In the genomic region with DNA sequence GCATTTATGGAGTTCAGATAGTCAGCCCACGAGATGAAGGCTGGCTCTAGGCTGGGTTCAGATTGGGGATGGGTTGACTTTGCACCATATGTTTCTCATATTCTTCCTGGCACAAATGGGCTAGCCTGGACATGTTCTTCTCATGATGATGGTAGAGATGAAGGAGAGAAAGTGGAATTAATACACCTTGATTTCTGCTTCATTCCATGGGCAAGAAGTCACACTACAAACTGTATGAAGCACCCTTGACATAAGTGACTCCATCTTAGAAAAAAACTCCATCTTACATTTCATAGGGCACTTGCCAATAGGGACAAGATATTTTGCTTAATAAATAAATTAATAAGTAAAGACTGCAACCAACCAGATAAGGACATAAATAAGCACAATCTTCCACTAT, we compare ENCODE assay signal across 25 cellular contexts. TPM values are rescaled to one million over a fixed set of nuclear protein-coding genes. Genes with fewer than 3 reads are reported as not detected.
DNase-seq lines count a peak whose midpoint lies in the region; ATAC-seq, FAIRE-seq and TF ChIP-seq lines count a peak whose summit lies in the region.
"Had no signal": no experiment of that assay in that cellular context is flagged by ENCODE, and none has a peak within 500 bp of the region (broad histone marks: within the 10 kb centered on the region; RNA-seq: fewer than 3 reads in every experiment).

No MANE protein-coding gene starts in this region.

- no peak for TF ChIP-seq RAD21 in GM12878 (IDR thresholded peaks at IDR 0.05; ENCODE audit: insufficient read depth, low read depth, low read length)

- H3K9ac ChIP-seq in GM12878 (ENCODE audit: control insufficient read depth, insufficient read depth, low read length), result no peak overlapping the region
- H3K9ac ChIP-seq: BLaER1 treated with 17β-estradiol and CSF1 and Interleukin-3, amounts not matched to agents 10 nM and 100 nM had no signal

- H2AFZ ChIP-seq in GM12878 (ENCODE audit: control insufficient read depth, low read depth, low read length), result no peak overlapping the region
- H2AFZ ChIP-seq: GM23338 had no signal

- no peak for FAIRE-seq in GM12878 (lab: Jason Lieb, UNC)
- FAIRE-seq: A204.1, D721Med, GM18507 had no signal

- H3K9me3 ChIP-seq in GM12878 (replicated peaks; ENCODE audit: control insufficient read depth, insufficient read depth, low read length), result peaks cover 15% of the 10 kb centered on the region
- H3K9me3 ChIP-seq: BE2C had no signal

- H3K4me3 ChIP-seq in GM12878 (no peak overlapping the region), epithelial cell of esophagus (ENCODE audit: low read length) (no peak overlapping the region)
- H3K4me3 ChIP-seq: BLaER1 treated with 17β-estradiol and CSF1 and Interleukin-3, amounts not matched to agents 10 nM and 100 nM; GM23338 had no signal

- peak; percentile 13 for DNase-seq in NCI-H2171 treated with DMSO at 0.1 percent for 48 hours (lab: John Stamatoyannopoulos, UW)
- no peak for DNase-seq in NCI-H2171 (lab: John Stamatoyannopoulos, UW)
- DNase-seq in GM12878 (ENCODE audit: low read depth, low spot score), result no peak
- peak; percentile 13 for DNase-seq in epithelial cell of esophagus (ENCODE audit: low read depth)
- no peak for DNase-seq in occipital lobe (lab: John Stamatoyannopoulos, UW)
- no peak for DNase-seq in activated naive CD4-positive, alpha-beta T cell treated with Interleukin-2 at 50 U/mL for 16 hours
- no peak for DNase-seq in WTC11 (ENCODE audit: low spot score)
- DNase-seq: AML-193; BE2C; CD4-positive, alpha-beta T cell; CD8-positive, alpha-beta memory T cell; DMS 273 treated with DMSO at 0.1 percent for 48 hours; DMS79; EL; GDM1; H9 had no signal

- no peaks in the 10 kb centered on the region; a peak in 1 of 4 replicates for H3K27me3 ChIP-seq in GM12878 (replicated peaks in 1 of 2; ENCODE audit: control insufficient read depth in 2 of 2, insufficient read depth in 2 of 2, low read length in 1 of 2)
- H3K27me3 ChIP-seq: BE2C; BLaER1 treated with 17β-estradiol and CSF1 and Interleukin-3, amounts not matched to agents 10 nM and 100 nM had no signal

- no peaks in the 10 kb centered on the region for H3K36me3 Mint-ChIP-seq in stimulated activated memory B cell treated with anti-CD40 and anti-IgM and Interleukin-4, amounts not matched to agents 10 μg/mL and 1 μg/mL and 100 μg/mL, for 72 hours
- peaks cover 29% of the 10 kb centered on the region for H3K36me3 Mint-ChIP-seq in WTC11

- 46% methylated on average over 1 of the region's 1 CpG for WGBS in GM12878 (ENCODE audit: insufficient coverage, insufficient replicate concordance, low lambda C conversion rate, missing lambda C conversion rate)

- CTCF ChIA-PET in GM12878 (lab: Yijun Ruan, JAX), result interaction anchor here (1.0 to 1.8 kb wide), 2 partner anchors 24 to 38 kb away, joined by 4 to 5 read pairs; no protein-coding TSS in a partner anchor
- CTCF ChIA-PET in WTC11 (lab: Charles Lee), result no interaction called here

- RAD21 ChIA-PET in GM12878 (lab: Charles Lee; ENCODE audit: unreplicated experiment), result interaction anchor here (6.9 kb wide), 1 partner anchor 17 kb away, joined by 111 read pairs; a partner anchor contains a TSS

- H3K4me2 ChIP-seq in GM12878 (ENCODE audit: control insufficient read depth, insufficient read depth), result no peak overlapping the region
- H3K4me2 ChIP-seq: GM23338 had no signal

- no peaks in the 10 kb centered on the region for H3K79me2 ChIP-seq in GM12878 (ENCODE audit: control insufficient read depth, insufficient read depth, low read length)

- H3K27ac ChIP-seq in GM12878 (ENCODE audit: control insufficient read depth, insufficient read depth), result no peak overlapping the region
- H3K27ac ChIP-seq: 22Rv1; BLaER1 treated with 17β-estradiol and CSF1 and Interleukin-3, amounts not matched to agents 10 nM and 100 nM had no signal

- no TSS peak for BruUV-seq in GM12878 (replicated peaks; lab: Mats Ljungman, UMichigan)

- intact Hi-C loops in GM12878 (cut with micrococcal nuclease; ENCODE audit: unreplicated experiment), result loop anchor here (5.0 kb wide), 1 partner anchor 772 kb away; no protein-coding TSS in a partner anchor

- ATAC-seq in GM12878 (no peak), WTC11 (no peak)
- no peak for ATAC-seq in stimulated activated memory B cell treated with anti-CD40 and anti-IgM and Interleukin-4, amounts not matched to agents 10 μg/mL and 1 μg/mL and 100 μg/mL, for 72 hours
- ATAC-seq: GM23338, HCT116 had no signal

- H3K4me3 Mint-ChIP-seq in stimulated activated memory B cell treated with anti-CD40 and anti-IgM and Interleukin-4, amounts not matched to agents 10 μg/mL and 1 μg/mL and 100 μg/mL, for 72 hours, result no peak overlapping the region
- H3K4me3 Mint-ChIP-seq in WTC11, result no peak overlapping the region
- H3K4me3 Mint-ChIP-seq: CD14-positive monocyte; CD4-positive, alpha-beta T cell; CD8-positive, alpha-beta memory T cell; GM23338; H9 had no signal

- TF ChIP-seq POLR2A in GM12878 (IDR thresholded peaks at IDR 0.05; ENCODE audit: low read depth, low read length), result no peak

- H3K27ac Mint-ChIP-seq in stimulated activated memory B cell treated with anti-CD40 and anti-IgM and Interleukin-4, amounts not matched to agents 10 μg/mL and 1 μg/mL and 100 μg/mL, for 72 hours, result peak overlapping the region; percentile 60
- no peak overlapping the region for H3K27ac Mint-ChIP-seq in WTC11
- H3K27ac Mint-ChIP-seq: CD14-positive monocyte; CD4-positive, alpha-beta T cell; CD8-positive, alpha-beta memory T cell; GM23338; H9 had no signal

- H3K36me3 ChIP-seq in GM12878 (ENCODE audit: control insufficient read depth in 2 of 2, insufficient read depth in 2 of 2, low read length in 1 of 2), result no peaks in the 10 kb centered on the region
- H3K36me3 ChIP-seq: BE2C; BLaER1 treated with 17β-estradiol and CSF1 and Interleukin-3, amounts not matched to agents 10 nM and 100 nM had no signal

- peaks cover 67% of the 10 kb centered on the region for H3K4me1 Mint-ChIP-seq in stimulated activated memory B cell treated with anti-CD40 and anti-IgM and Interleukin-4, amounts not matched to agents 10 μg/mL and 1 μg/mL and 100 μg/mL, for 72 hours
- no peaks in the 10 kb centered on the region for H3K4me1 Mint-ChIP-seq in WTC11
- H3K4me1 Mint-ChIP-seq: GM23338 had no signal

- peaks cover 39% of the 10 kb centered on the region for H3K4me1 ChIP-seq in GM12878 (ENCODE audit: control insufficient read depth, insufficient read depth, low read length)
- H3K4me1 ChIP-seq: BE2C had no signal

- POLR2A ChIA-PET in GM12878 (lab: Charles Lee) (interaction anchor here (6.4 to 7.2 kb wide), 2 partner anchors 12 to 31 kb away, joined by 56 to 126 read pairs; no protein-coding TSS in a partner anchor), WTC11 (lab: Charles Lee) (no interaction called here)

- H3K27me3 Mint-ChIP-seq in stimulated activated memory B cell treated with anti-CD40 and anti-IgM and Interleukin-4, amounts not matched to agents 10 μg/mL and 1 μg/mL and 100 μg/mL, for 72 hours, result no peaks in the 10 kb centered on the region
- H3K27me3 Mint-ChIP-seq in WTC11 (ENCODE audit: low read depth), result peaks cover 16% of the 10 kb centered on the region

- in situ Hi-C loops in GM12878 (cut with MboI), result loop anchor here (25.0 kb wide), 1 partner anchor 1743 kb away; no protein-coding TSS in a partner anchor

- no peak for TF ChIP-seq EP300 in GM12878 (IDR thresholded peaks at IDR 0.05; ENCODE audit: borderline replicate concordance in 1 of 2, control insufficient read depth in 1 of 2, low read depth in 2 of 2, low read length in 2 of 2)

- H3K9me3 Mint-ChIP-seq in stimulated activated memory B cell treated with anti-CD40 and anti-IgM and Interleukin-4, amounts not matched to agents 10 μg/mL and 1 μg/mL and 100 μg/mL, for 72 hours, result peaks cover 3% of the 10 kb centered on the region
- H3K9me3 Mint-ChIP-seq in WTC11, result peaks cover 34% of the 10 kb centered on the region

- no peak for TF ChIP-seq CTCF in GM12878 (IDR thresholded peaks at IDR 0.05 in 2 of 3, conservative IDR thresholded peaks at IDR 0.05 in 1 of 3; ENCODE audit: control insufficient read depth in 2 of 3, extremely low read depth in 1 of 3, insufficient read depth in 1 of 3, low read depth in 3 of 3, low read length in 3 of 3)
- TF ChIP-seq CTCF in epithelial cell of esophagus (IDR thresholded peaks at IDR 0.05; ENCODE audit: insufficient read depth, low read depth, low read length, missing control alignments), result no peak
- no peak for TF ChIP-seq CTCF in WTC11 (IDR thresholded peaks at IDR 0.05)

- no peaks in the 10 kb centered on the region for H4K20me1 ChIP-seq in GM12878 (ENCODE audit: control insufficient read depth, insufficient read depth)
- H4K20me1 ChIP-seq: BLaER1 treated with 17β-estradiol and CSF1 and Interleukin-3, amounts not matched to agents 10 nM and 100 nM had no signal

- SMC1A ChIA-PET in GM12878 (lab: Charles Lee; ENCODE audit: uncharacterized antibody, unreplicated experiment), result interaction anchor here (6.5 to 8.6 kb wide), 2 partner anchors 14 to 15 kb away, joined by 62 to 319 read pairs; no protein-coding TSS in a partner anchor

TF ChIP-seq in GM12878, 131 proteins besides CTCF, POLR2A, EP300 and RAD21 (continues in another document):
- no peak for TF ChIP-seq DPF2 (IDR thresholded peaks at IDR 0.05)

TF ChIP-seq in WTC11, 78 proteins besides CTCF, POLR2A, EP300 and RAD21 (continues in another document):
- TF ChIP-seq FOXJ3 (CRISPR knock-in tag; IDR thresholded peaks at IDR 0.05; ENCODE audit: borderline replicate concordance), result no peak

RNA-seq across cellular contexts. Expression of a gene that starts 12.0 kb away (rescaled TPM):
- 204 and 206 TPM in 2 replicates for total RNA-seq in GM12878 (2013; cell fraction: nucleolus; rRNA removed)
- 161 and 190 TPM in 2 replicates for total RNA-seq in GM12878 (2014; rRNA removed)
- 126 and 127 TPM in 2 replicates for total RNA-seq in GM12878 (2014; rRNA removed; fragmentation: Illumina TruSeq; extraction: Trizol)
- 128 and 132 TPM in 2 replicates for total RNA-seq in GM12878 (2021)
- polyA plus RNA-seq in GM12878 (2011; ENCODE audit: low read depth), result 62.9 TPM
- 121 and 129 TPM in 2 replicates for polyA plus RNA-seq in GM12878 (2011; rRNA removed)
- 61.3 and 73.0 TPM in 2 replicates for polyA plus RNA-seq in GM12878 (2011; cell fraction: cytosol; rRNA removed)
- polyA plus RNA-seq in GM12878 (2011; cell fraction: nucleus; rRNA removed), result 61.7 and 74.8 TPM in 2 replicates
- 55.9 and 78.6 TPM in 2 replicates for polyA plus RNA-seq in GM12878 (2012)
- 170 and 198 TPM in 2 replicates for polyA plus RNA-seq in GM12878 (2014; fragmentation: Illumina TruSeq; extraction: Trizol)
- polyA plus RNA-seq in GM12878 (2014; fragmentation: Nextera tagmentation; extraction: Ambion mirVana), result 100 to 1,000 TPM; 120 to 174 TPM
- 158 and 173 TPM in 2 replicates for polyA plus RNA-seq in GM12878 (2014; rRNA removed)
- polyA plus RNA-seq in GM12878 (2016; fragmentation: Nextera tagmentation; extraction: Ambion mirVana), result 10 to 100 TPM; 76.1 to 78.6 TPM
- 48.8 and 53.4 TPM in 2 replicates for polyA minus RNA-seq in GM12878 (2011; rRNA and poly(A)+ RNA removed)
- 16.2 and 18.5 TPM in 2 replicates for polyA minus RNA-seq in GM12878 (2011; cell fraction: cytosol; rRNA and poly(A)+ RNA removed)
- 14.9 and 19.7 TPM in 2 replicates for polyA minus RNA-seq in GM12878 (2011; cell fraction: nucleus; rRNA and poly(A)+ RNA removed)
- 22.0 TPM for total RNA-seq in occipital lobe
- 5.5 to 7.5 TPM (median 7.4 TPM) in 3 replicates for total RNA-seq in WTC11 (2021)

Comparison
In these comparisons a context has a peak if more than half of its experiments do, and no peak if none do; other contexts are left out.
1. DNase-seq: peak in NCI-H2171 treated with DMSO at 0.1 percent for 48 hours (single experiment) and epithelial cell of esophagus (single experiment); none in NCI-H2171 (single experiment), GM12878 (single experiment), occipital lobe (single experiment), activated naive CD4-positive, alpha-beta T cell treated with Interleukin-2 at 50 U/mL for 16 hours (single experiment) and WTC11 (single experiment).